30 cellular contexts compared by ENCODE assay signal in the genomic region with DNA sequence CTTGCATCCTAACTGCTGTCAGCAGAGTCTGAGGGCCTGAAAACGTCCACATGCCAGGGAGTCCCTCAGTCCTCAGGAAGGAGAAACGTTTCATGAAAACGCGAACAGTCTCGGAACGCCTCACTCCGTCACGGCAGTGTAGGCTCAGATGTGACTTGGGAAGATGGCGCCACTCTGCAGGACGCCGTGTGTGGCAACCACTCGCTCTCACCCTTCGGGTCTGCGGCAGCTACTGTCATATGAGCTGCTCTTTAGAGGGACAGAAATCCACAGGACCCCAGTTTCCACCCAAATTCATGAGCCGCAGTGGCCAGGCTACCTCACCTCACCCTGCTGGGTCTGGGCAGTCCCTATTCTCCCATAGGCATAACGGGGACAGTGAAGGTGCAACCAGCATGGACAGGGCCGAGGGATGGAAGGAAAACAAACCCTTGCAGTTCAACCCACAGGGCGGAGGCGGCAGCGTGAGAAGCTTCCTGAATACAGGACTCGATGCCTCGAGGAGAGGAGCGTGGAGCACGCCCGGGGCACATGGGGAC.
"Had no signal": no experiment of that assay in that cellular context is flagged by ENCODE, and none has a peak within 500 bp of the region (broad histone marks: within the 10 kb centered on the region; RNA-seq: fewer than 3 reads in every experiment).

No MANE protein-coding gene starts in this region.

- H3K27ac ChIP-seq: adrenal gland, ascending aorta, left lung, pancreas, prostate gland, sigmoid colon, thoracic aorta, VCaP had no signal

- H3K4me3 ChIP-seq: adrenal gland, ascending aorta, left lung, pancreas, prostate gland, sigmoid colon, thoracic aorta had no signal

- DNase-seq: activated CD4-positive, alpha-beta T cell treated with anti-CD3 and anti-CD28 coated beads for 4 hours; activated CD4-positive, alpha-beta T cell treated with anti-CD3 and anti-CD28 coated beads, Interleukin-2, amount 50 U/mL, for 4 hours; activated effector memory CD4-positive, alpha-beta T cell treated with Interleukin-2 at 50 U/mL for 16 hours; activated naive CD4-positive, alpha-beta T cell treated with anti-CD3 and anti-CD28 coated beads for 36 hours; activated naive CD8-positive, alpha-beta T cell treated with anti-CD3 and anti-CD28 coated beads for 36 hours; activated T-cell treated with anti-CD3 and anti-CD28 coated beads for 4 hours; adrenal gland; cortex of kidney; effector memory CD8-positive, alpha-beta T cell; erythroblast; hippocampal formation; kidney glomerular epithelial cell; nephron progenitor cell; nucleus accumbens; retina; sigmoid colon; small intestine; stimulated activated CD4-positive, alpha-beta T cell treated with anti-CD3 and anti-CD28 coated beads, Interleukin-1b, Interleukin-23, amount 100 ng/mL, for 48 hours; stimulated activated CD4-positive, alpha-beta T cell treated with anti-CD3 and anti-CD28 coated beads, Interleukin-4, amount 100 ng/mL, for 4 hours; stimulated activated CD8-positive, alpha-beta memory T cell treated with anti-CD3 and anti-CD28 coated beads, Interleukin-4, amount 100 ng/mL, for 48 hours; stimulated activated naive CD4-positive, alpha-beta T cell treated with Interleukin-2 at 50 U/mL for 16 hours; trophoblast cell had no signal

- FAIRE-seq: pancreas, small intestine, TTC549, urothelium cell line had no signal

- H3K36me3 ChIP-seq: adrenal gland, ascending aorta, left lung, pancreas, prostate gland, sigmoid colon, thoracic aorta had no signal

- H3K27me3 ChIP-seq: ascending aorta, pancreas had no signal

- ATAC-seq: effector memory CD8-positive, alpha-beta T cell; left lung; pancreas had no signal

- H3K9me3 ChIP-seq: adrenal gland, pancreas, prostate gland had no signal

- H3K4me1 ChIP-seq: adrenal gland, ascending aorta, left lung, pancreas, prostate gland, sigmoid colon had no signal
